24 cellular contexts compared by ENCODE assay signal in the genomic region with DNA sequence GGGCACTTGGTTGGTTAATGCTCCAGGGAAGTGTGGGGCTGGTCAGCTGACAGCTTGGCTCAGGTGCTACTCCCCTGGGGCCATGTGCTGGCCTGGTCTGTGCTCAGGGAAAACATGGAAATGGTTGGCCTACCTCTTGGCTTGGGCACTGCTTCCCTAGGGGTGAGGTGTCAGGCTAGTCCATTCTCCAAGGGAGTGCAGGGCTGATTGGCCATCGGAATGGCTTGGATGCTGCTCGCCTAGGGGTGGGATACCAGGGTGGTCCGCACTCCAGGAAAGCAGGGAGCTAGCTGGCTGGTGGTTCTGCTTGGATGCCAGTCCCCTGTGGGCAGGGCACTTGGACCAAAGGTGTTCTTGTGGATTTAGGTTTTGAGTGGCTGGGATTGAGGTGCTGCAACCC.
DNase-seq lines count a peak whose midpoint lies in the region; ATAC-seq, FAIRE-seq and TF ChIP-seq lines count a peak whose summit lies in the region.
"Had no signal": no experiment of that assay in that cellular context is flagged by ENCODE, and none has a peak within 500 bp of the region (broad histone marks: within the 10 kb centered on the region; RNA-seq: fewer than 3 reads in every experiment).

No MANE protein-coding gene starts in this region.

- H3K36me3 ChIP-seq in neuronal stem cell (replicated peaks in 1 of 2; ENCODE audit: control insufficient read depth in 2 of 2, insufficient read depth in 2 of 2, low read length in 2 of 2): no peaks in the 10 kb centered on the region
- no peaks in the 10 kb centered on the region for H3K36me3 ChIP-seq in CD8-positive, alpha-beta T cell (ENCODE audit: insufficient read depth, low read length)
- H3K36me3 ChIP-seq: BE2C, HAP-1 had no signal

- H3K18ac ChIP-seq in H9 (ENCODE audit: insufficient read length, low read depth, low read length) (peak overlapping the region; percentile 42), neuronal stem cell (ENCODE audit: low read length) (peak overlapping the region; percentile 5)

- H2BK12ac ChIP-seq in H9 (ENCODE audit: insufficient read length, low read depth, low read length) (no peak overlapping the region), neuronal stem cell (ENCODE audit: low read length) (no peak overlapping the region)

- peak overlapping the region; percentile 6 for H4K5ac ChIP-seq in H9 (ENCODE audit: insufficient read length, low read depth, low read length)

- WGBS in H9 (ENCODE audit: extremely low coverage, insufficient read length, low lambda C conversion rate): no CpG with 5 or more reads among the region's 3 CpGs
- WGBS in neuronal stem cell (ENCODE audit: extremely low coverage in 2 of 2, insufficient read length in 2 of 2, insufficient replicate concordance in 1 of 2), 2 donors: no CpG with 5 or more reads among the region's 3 CpGs

- H3K4me1 Mint-ChIP-seq in H9 (no peaks in the 10 kb centered on the region), WTC11 (no peaks in the 10 kb centered on the region)
- no peaks in the 10 kb centered on the region for H3K4me1 Mint-ChIP-seq in CD8-positive, alpha-beta T cell (ENCODE audit: low read depth)
- H3K4me1 Mint-ChIP-seq: CD14-positive monocyte had no signal

- no peak overlapping the region for H2BK5ac ChIP-seq in H9 (ENCODE audit: insufficient read length, low read length)
- H2BK5ac ChIP-seq in neuronal stem cell (ENCODE audit: low read length): no peak overlapping the region

- H3K4me3 ChIP-seq in neuronal stem cell (ENCODE audit: low read length in 2 of 2): peak overlapping the region in 1 of 2 donors; percentile 7
- H3K4me3 ChIP-seq in CD8-positive, alpha-beta T cell (ENCODE audit: low read depth, low read length): no peak overlapping the region
- H3K4me3 ChIP-seq: A549; BLaER1 treated with 17β-estradiol and CSF1 and Interleukin-3, amounts not matched to agents 10 nM and 100 nM; GM23248; HAP-1 had no signal

- H3K27ac ChIP-seq in H9 (ENCODE audit: insufficient read length, low read depth, low read length) (no peak overlapping the region), neuronal stem cell (replicated peaks; ENCODE audit: low read length) (no peak overlapping the region)
- no peak overlapping the region for H3K27ac ChIP-seq in CD8-positive, alpha-beta T cell (ENCODE audit: low read depth, low read length)
- H3K27ac ChIP-seq: BLaER1 treated with 17β-estradiol and CSF1 and Interleukin-3, amounts not matched to agents 10 nM and 100 nM; GM23248 had no signal

- H3K27ac Mint-ChIP-seq in H9: no peak overlapping the region
- no peak overlapping the region for H3K27ac Mint-ChIP-seq in WTC11
- H3K27ac Mint-ChIP-seq in CD8-positive, alpha-beta T cell: no peak overlapping the region
- H3K27ac Mint-ChIP-seq: CD14-positive monocyte; CD4-positive, alpha-beta T cell; HFFc6 had no signal

- H3K4me3 Mint-ChIP-seq in H9 (no peak overlapping the region), WTC11 (no peak overlapping the region)
- H3K4me3 Mint-ChIP-seq in CD8-positive, alpha-beta T cell: no peak overlapping the region
- H3K4me3 Mint-ChIP-seq: CD14-positive monocyte; CD4-positive, alpha-beta T cell; HFFc6 had no signal

- no peak overlapping the region for H2BK120ac ChIP-seq in H9 (ENCODE audit: low read depth, low read length, poor library complexity, severe bottlenecking)
- no peak overlapping the region for H2BK120ac ChIP-seq in neuronal stem cell (ENCODE audit: low read depth, low read length)

- no peaks in the 10 kb centered on the region for H3K23me2 ChIP-seq in H9 (ENCODE audit: insufficient read length, low read depth, low read length, poor library complexity, severe bottlenecking)

- DNase-seq in H9 (no peak), WTC11 (ENCODE audit: low spot score) (no peak), neuronal stem cell (ENCODE audit: low spot score) (no peak), urothelium cell line (ENCODE audit: low spot score) (no peak)
- no peak for DNase-seq in CD8-positive, alpha-beta T cell
- DNase-seq: 8988T; ACHN; AML-193; BE2C; Calu3; CD4-positive, alpha-beta T cell; COR-L47; DMS53; DMS79 treated with DMSO at 0.1 percent for 48 hours; GF-D8; GM23248; HFFc6 had no signal

- H3K9me3 ChIP-seq in H9 (ENCODE audit: control insufficient read depth, low read depth, low read length) (no peaks in the 10 kb centered on the region), neuronal stem cell (replicated peaks in 1 of 2; ENCODE audit: control insufficient read depth in 2 of 2, insufficient read depth in 1 of 2, low read depth in 1 of 2, low read length in 2 of 2) (peaks cover 5 to 17% of the 10 kb centered on the region in 2 donors)
- H3K9me3 ChIP-seq in CD8-positive, alpha-beta T cell (ENCODE audit: low read length): no peaks in the 10 kb centered on the region
- H3K9me3 ChIP-seq: BE2C, HAP-1 had no signal

- peaks cover 2% of the 10 kb centered on the region; the same call in 1 of the 2 replicates for H3K79me2 ChIP-seq in H9 (ENCODE audit: insufficient read depth, low read length)

- H3K4ac ChIP-seq in H9 (ENCODE audit: low read depth, low read length) (no peak overlapping the region), neuronal stem cell (ENCODE audit: low read length) (no peak overlapping the region)

- H4K91ac ChIP-seq in H9 (ENCODE audit: insufficient read length, low read depth, low read length): no peak overlapping the region
- H4K91ac ChIP-seq in neuronal stem cell (ENCODE audit: low read depth, low read length, poor library complexity): peak overlapping the region; percentile 40

- H3T11ph ChIP-seq in H9 (ENCODE audit: low read length): no peak overlapping the region

- no peak overlapping the region for H3K23ac ChIP-seq in H9 (ENCODE audit: insufficient read length, low read depth, low read length)
- H3K23ac ChIP-seq in neuronal stem cell (ENCODE audit: low read depth, low read length, poor library complexity): no peak overlapping the region

- H3K14ac ChIP-seq in H9 (ENCODE audit: insufficient read depth, low read length): no peak overlapping the region
- H3K14ac ChIP-seq in neuronal stem cell (ENCODE audit: low read length): no peak overlapping the region

- H3K9ac ChIP-seq in H9 (ENCODE audit: extremely low read depth, insufficient read length, low read length): no peak overlapping the region
- no peak overlapping the region for H3K9ac ChIP-seq in neuronal stem cell (ENCODE audit: low read depth, low read length, poor library complexity)
- H3K9ac ChIP-seq: BLaER1 treated with 17β-estradiol and CSF1 and Interleukin-3, amounts not matched to agents 10 nM and 100 nM; GM23248 had no signal

- H3K36me3 Mint-ChIP-seq in H9 (ENCODE audit: insufficient read depth in 1 of 3, low read depth in 3 of 3) (peaks cover 5 to 33% (median 15%) of the 10 kb centered on the region in 3 experiments; a peak in 6 of 7 replicates), WTC11 (peaks cover 14% of the 10 kb centered on the region)
- peaks cover 25% of the 10 kb centered on the region for H3K36me3 Mint-ChIP-seq in CD8-positive, alpha-beta T cell

- intact Hi-C loops in CD8-positive, alpha-beta T cell (cut with DNase I, micrococcal nuclease): no loop called here

- peaks cover 23 to 28% of the 10 kb centered on the region in 2 experiments for H3K9me3 Mint-ChIP-seq in H9
- H3K9me3 Mint-ChIP-seq in WTC11: peaks cover 46% of the 10 kb centered on the region
- H3K9me3 Mint-ChIP-seq in CD8-positive, alpha-beta T cell: peaks cover 33% of the 10 kb centered on the region

- H2BK15ac ChIP-seq in H9 (ENCODE audit: low read depth, low read length) (no peak overlapping the region), neuronal stem cell (ENCODE audit: low read length) (no peak overlapping the region)

- no peak overlapping the region for H3K56ac ChIP-seq in H9 (ENCODE audit: insufficient read length, low read depth, low read length)

- CTCF ChIA-PET in WTC11 (lab: Charles Lee): no interaction called here
- CTCF ChIA-PET in CD8-positive, alpha-beta T cell (lab: Charles Lee): no interaction called here

- H2AK5ac ChIP-seq in H9 (ENCODE audit: insufficient read length, low read length) (no peak overlapping the region), neuronal stem cell (ENCODE audit: low read depth, low read length) (peak overlapping the region; percentile 48)

- H3K79me1 ChIP-seq in H9 (ENCODE audit: insufficient read depth, low read depth, low read length, poor library complexity, severe bottlenecking): no peaks in the 10 kb centered on the region
- H3K79me1 ChIP-seq in neuronal stem cell (ENCODE audit: low read depth, low read length): peaks cover 5% of the 10 kb centered on the region

- POLR2A ChIA-PET in WTC11 (lab: Charles Lee): no interaction called here
- POLR2A ChIA-PET in CD8-positive, alpha-beta T cell (lab: Charles Lee): no interaction called here

- H4K8ac ChIP-seq in H9 (replicated peaks; ENCODE audit: insufficient read length, low read depth, low read length) (peak overlapping the region; percentile 23), neuronal stem cell (ENCODE audit: low read depth, low read length) (no peak overlapping the region)

- peak; percentile 75 for FAIRE-seq in urothelium cell line (lab: Jason Lieb, UNC)
- FAIRE-seq: A549, GM12892 had no signal

- peak; percentile 30; the same call in 1 of the 2 replicates for ATAC-seq in WTC11
- ATAC-seq in CD8-positive, alpha-beta T cell: no peak
- no peak for ATAC-seq in GM19452 (IDR thresholded peaks at IDR 0.05; ENCODE audit: unreplicated experiment)
- no peak for ATAC-seq in GM19463 (IDR thresholded peaks at IDR 0.05; ENCODE audit: unreplicated experiment)
- ATAC-seq: A549 had no signal

- no peak overlapping the region for H2BK20ac ChIP-seq in H9 (ENCODE audit: low read depth, low read length, poor library complexity, severe bottlenecking)

- H2AFZ ChIP-seq in H9 (ENCODE audit: low read length) (no peak overlapping the region), neuronal stem cell (ENCODE audit: low read length) (no peak overlapping the region)
- H2AFZ ChIP-seq: GM23248 had no signal

- no peaks in the 10 kb centered on the region for H4K20me1 ChIP-seq in H9 (ENCODE audit: control insufficient read depth, insufficient read depth, insufficient read length)
- H4K20me1 ChIP-seq: BLaER1 treated with 17β-estradiol and CSF1 and Interleukin-3, amounts not matched to agents 10 nM and 100 nM had no signal

- H3K4me2 ChIP-seq in H9 (ENCODE audit: insufficient read depth, insufficient read length, low read length) (no peak overlapping the region), neuronal stem cell (ENCODE audit: insufficient read depth, low read length, poor library complexity, severe bottlenecking) (no peak overlapping the region)
- H3K4me2 ChIP-seq: A549; BLaER1 treated with 17β-estradiol and CSF1 and Interleukin-3, amounts not matched to agents 10 nM and 100 nM had no signal

- no peaks in the 10 kb centered on the region for H3K27me3 ChIP-seq in H9 (ENCODE audit: insufficient read depth, low read length)
- no peaks in the 10 kb centered on the region for H3K27me3 ChIP-seq in neuronal stem cell (ENCODE audit: control insufficient read depth in 3 of 3, insufficient read depth in 3 of 3, low read depth in 1 of 3, low read length in 3 of 3)
- no peaks in the 10 kb centered on the region for H3K27me3 ChIP-seq in CD8-positive, alpha-beta T cell (ENCODE audit: insufficient read depth, low read length)
- H3K27me3 ChIP-seq: BE2C; BLaER1 treated with 17β-estradiol and CSF1 and Interleukin-3, amounts not matched to agents 10 nM and 100 nM had no signal

- TF ChIP-seq CTCF in H9 (conservative IDR thresholded peaks at IDR 0.05): no peak
- TF ChIP-seq CTCF in WTC11 (IDR thresholded peaks at IDR 0.05): no peak
- TF ChIP-seq CTCF in CD8-positive, alpha-beta T cell (IDR thresholded peaks at IDR 0.05): no peak

- H3K4me1 ChIP-seq in H9 (ENCODE audit: insufficient read depth, low read length) (no peaks in the 10 kb centered on the region), neuronal stem cell (ENCODE audit: control insufficient read depth in 2 of 2, insufficient read depth in 1 of 2, low read depth in 1 of 2, low read length in 2 of 2) (no peaks in the 10 kb centered on the region)
- no peaks in the 10 kb centered on the region for H3K4me1 ChIP-seq in CD8-positive, alpha-beta T cell (ENCODE audit: insufficient read depth, low read length)
- H3K4me1 ChIP-seq: BE2C; BLaER1 treated with 17β-estradiol and CSF1 and Interleukin-3, amounts not matched to agents 10 nM and 100 nM; HAP-1 had no signal

- no peaks in the 10 kb centered on the region for H3K27me3 Mint-ChIP-seq in H9 (ENCODE audit: low read depth)
- no peaks in the 10 kb centered on the region for H3K27me3 Mint-ChIP-seq in WTC11 (ENCODE audit: low read depth)
- H3K27me3 Mint-ChIP-seq in CD8-positive, alpha-beta T cell (ENCODE audit: low read depth): no peaks in the 10 kb centered on the region
- H3K27me3 Mint-ChIP-seq: CD4-positive, alpha-beta T cell had no signal
